25 cellular contexts compared by ENCODE assay signal in genomic region chr17:47675380-47676198, GRCh38. TPM values are rescaled to one million over a fixed set of nuclear protein-coding genes. Genes with fewer than 3 reads are reported as not detected.
DNase-seq lines count a peak whose midpoint lies in the region; ATAC-seq, FAIRE-seq and TF ChIP-seq lines count a peak whose summit lies in the region.
"Had no signal": no experiment of that assay in that cellular context is flagged by ENCODE, and none has a peak within 500 bp of the region (broad histone marks: within the 10 kb centered on the region; RNA-seq: fewer than 3 reads in every experiment).

No MANE protein-coding gene starts in this region.

- FAIRE-seq in HepG2 (lab: Jason Lieb, UNC), result no peak
- FAIRE-seq: GM12891, urothelium cell line had no signal

- H3K4me3 ChIP-seq in HepG2 (replicated peaks in 1 of 3; ENCODE audit: insufficient read depth in 1 of 3, low read depth in 2 of 3, low read length in 3 of 3) (no peak overlapping the region), right lobe of liver (no peak overlapping the region), OCI-LY7 (ENCODE audit: low read depth, low read length, poor library complexity, severe bottlenecking) (no peak overlapping the region), mucosa of descending colon (no peak overlapping the region)
- H3K4me3 ChIP-seq: breast epithelium, colonic mucosa, esophagus muscularis mucosa, prostate gland, thoracic aorta had no signal

- H3K9me2 ChIP-seq in OCI-LY7 (ENCODE audit: insufficient read depth, low read length), result no peaks in the 10 kb centered on the region

- H2AFZ ChIP-seq in HepG2 (ENCODE audit: low read length) (no peak overlapping the region), OCI-LY7 (ENCODE audit: low read length) (no peak overlapping the region)

- H3K27me3 ChIP-seq in HepG2 (ENCODE audit: control insufficient read depth in 1 of 2, insufficient read depth in 2 of 2, low read length in 2 of 2) (no peaks in the 10 kb centered on the region), right lobe of liver (no peaks in the 10 kb centered on the region)
- H3K27me3 ChIP-seq: breast epithelium, colonic mucosa, esophagus muscularis mucosa, foreskin keratinocyte had no signal

- H3K4me1 Mint-ChIP-seq in activated naive CD8-positive, alpha-beta T cell treated with anti-CD3 and anti-CD28 coated beads, Interleukin-2, amount 50 U/mL, for 24 hours, result peaks cover 14% of the 10 kb centered on the region

- no peaks in the 10 kb centered on the region for H3K9me3 Mint-ChIP-seq in activated naive CD8-positive, alpha-beta T cell treated with anti-CD3 and anti-CD28 coated beads, Interleukin-2, amount 50 U/mL, for 24 hours
- H3K9me3 Mint-ChIP-seq: stimulated activated naive CD8-positive, alpha-beta T cell treated with anti-CD3 and anti-CD28 coated beads, Interleukin-15, Interleukin-2, amounts not matched to agents 100 ng/mL and 50 ng/mL, for 24 hours had no signal

- TF ChIP-seq POLR2A in HepG2 (IDR thresholded peaks at IDR 0.05; ENCODE audit: insufficient read depth in 1 of 2, low read depth in 2 of 2, low read length in 2 of 2) (no peak), right lobe of liver (IDR thresholded peaks at IDR 0.05) (no peak)

- H3K4me1 ChIP-seq in HepG2 (ENCODE audit: insufficient read depth, low read length), result no peaks in the 10 kb centered on the region
- H3K4me1 ChIP-seq in right lobe of liver, result no peaks in the 10 kb centered on the region
- no peaks in the 10 kb centered on the region for H3K4me1 ChIP-seq in OCI-LY7 (ENCODE audit: insufficient read depth, low read length, poor library complexity, severe bottlenecking)
- H3K4me1 ChIP-seq in mucosa of descending colon (ENCODE audit: low read depth), result no peaks in the 10 kb centered on the region
- H3K4me1 ChIP-seq: breast epithelium, colonic mucosa, esophagus muscularis mucosa, foreskin keratinocyte, prostate gland had no signal

- H3K9me3 ChIP-seq in HepG2 (ENCODE audit: low read length), result no peaks in the 10 kb centered on the region
- no peaks in the 10 kb centered on the region for H3K9me3 ChIP-seq in right lobe of liver
- no peaks in the 10 kb centered on the region for H3K9me3 ChIP-seq in OCI-LY7 (ENCODE audit: low read length)
- H3K9me3 ChIP-seq in mucosa of descending colon, result no peaks in the 10 kb centered on the region
- H3K9me3 ChIP-seq: breast epithelium, colonic mucosa, esophagus muscularis mucosa, prostate gland, thoracic aorta had no signal

- TSS peak; percentile 17 for BruUV-seq in HepG2 (replicated peaks; lab: Mats Ljungman, UMichigan)
- BruUV-seq in OCI-LY7 (replicated peaks; lab: Mats Ljungman, UMichigan), result TSS peak; percentile 9

- H3K36me3 Mint-ChIP-seq in activated naive CD8-positive, alpha-beta T cell treated with anti-CD3 and anti-CD28 coated beads, Interleukin-2, amount 50 U/mL, for 24 hours (ENCODE audit: low read depth), result peaks cover 91% of the 10 kb centered on the region

- TF ChIP-seq CTCF in HepG2 (CRISPR knock-in tag; IDR thresholded peaks at IDR 0.05) (no peak), right lobe of liver (IDR thresholded peaks at IDR 0.05) (no peak), OCI-LY7 (conservative IDR thresholded peaks at IDR 0.05; ENCODE audit: low read length) (no peak), mucosa of descending colon (IDR thresholded peaks at IDR 0.05) (no peak)

- 97% methylated on average over 2 of the region's 2 CpGs for WGBS in HepG2 (ENCODE audit: low lambda C conversion rate)
- WGBS in right lobe of liver (ENCODE audit: insufficient coverage, low coverage, low lambda C conversion rate, missing lambda C conversion rate), result 92% methylated on average over 2 of the region's 2 CpGs

- POLR2A ChIA-PET in HepG2 (lab: Yijun Ruan, JAX), result no interaction called here
- POLR2A ChIA-PET in OCI-LY7 (lab: Charles Lee), result interaction anchor here (0.7 to 1.6 kb wide), 3 partner anchors 11 to 423 kb away, joined by 3 to 11 read pairs (median 4); no protein-coding TSS in a partner anchor

- no peaks in the 10 kb centered on the region for H3K79me2 ChIP-seq in HepG2 (ENCODE audit: insufficient read depth, low read length)
- H3K79me2 ChIP-seq in OCI-LY7 (ENCODE audit: insufficient read depth, low read depth, low read length), result peaks cover 14% of the 10 kb centered on the region; the same call in 1 of the 2 replicates

- H3K36me3 ChIP-seq in HepG2 (replicated peaks in 1 of 2; ENCODE audit: control insufficient read depth in 1 of 2, insufficient read depth in 2 of 2, low read length in 2 of 2) (peaks cover 53 to 95% of the 10 kb centered on the region in 2 experiments), right lobe of liver (peaks cover 26 to 100% (median 73%) of the 10 kb centered on the region in 4 donors), OCI-LY7 (ENCODE audit: insufficient read depth, low read length) (peaks cover 99% of the 10 kb centered on the region), mucosa of descending colon (ENCODE audit: low read depth) (peaks cover 66% of the 10 kb centered on the region)

- peak overlapping the region; percentile 31 for H3K27ac Mint-ChIP-seq in activated naive CD8-positive, alpha-beta T cell treated with anti-CD3 and anti-CD28 coated beads, Interleukin-2, amount 50 U/mL, for 24 hours
- H3K27ac Mint-ChIP-seq: stimulated activated naive CD8-positive, alpha-beta T cell treated with anti-CD3 and anti-CD28 coated beads, Interleukin-15, Interleukin-2, amounts not matched to agents 100 ng/mL and 50 ng/mL, for 24 hours had no signal

- H3K27me3 Mint-ChIP-seq in activated naive CD8-positive, alpha-beta T cell treated with anti-CD3 and anti-CD28 coated beads, Interleukin-2, amount 50 U/mL, for 24 hours, result no peaks in the 10 kb centered on the region
- H3K27me3 Mint-ChIP-seq: stimulated activated naive CD8-positive, alpha-beta T cell treated with anti-CD3 and anti-CD28 coated beads, Interleukin-15, Interleukin-2, amounts not matched to agents 100 ng/mL and 50 ng/mL, for 24 hours had no signal

- no peak for DNase-seq in HepG2 (ENCODE audit: low spot score)
- no peak for DNase-seq in right lobe of liver
- DNase-seq in OCI-LY7 (ENCODE audit: low spot score), result no peak
- no peak for DNase-seq in activated naive CD8-positive, alpha-beta T cell treated with anti-CD3 and anti-CD28 coated beads, Interleukin-2, amount 50 U/mL, for 24 hours
- DNase-seq in mucosa of descending colon, result no peak
- DNase-seq in DMS79 (lab: John Stamatoyannopoulos, UW), result no peak
- no peak for DNase-seq in SKM-1 (lab: John Stamatoyannopoulos, UW; ENCODE audit: unreplicated experiment)
- DNase-seq: activated CD4-positive, alpha-beta T cell treated with anti-CD3 and anti-CD28 coated beads, Interleukin-2, amount 50 U/mL, for 4 hours; activated naive CD4-positive, alpha-beta T cell treated with Interleukin-2 at 50 U/mL for 16 hours; colonic mucosa; DMS 273 treated with DMSO at 0.1 percent for 48 hours; effector CD8-positive, alpha-beta T cell; foreskin keratinocyte; NCI-H446 treated with DMSO at 0.1 percent for 48 hours; OCI-M1; SHP77; WERI-Rb-1 had no signal

- in situ Hi-C loops in HepG2 (cut with HindIII; ENCODE audit: extremely low pct_ligation_motif_present, low pct_unique_long_range_greater_than_20kb), result no loop called here

- CTCF ChIA-PET in HepG2 (lab: Yijun Ruan, JAX; ENCODE audit: low intra/inter-chr PET ratio, low total read pairs) (no interaction called here), OCI-LY7 (lab: Charles Lee; ENCODE audit: unreplicated experiment) (no interaction called here)

- ATAC-seq in HepG2, result no peak
- ATAC-seq in right lobe of liver, result no peak
- ATAC-seq in activated naive CD8-positive, alpha-beta T cell treated with anti-CD3 and anti-CD28 coated beads, Interleukin-2, amount 50 U/mL, for 24 hours, result no peak
- no peak for ATAC-seq in mucosa of descending colon
- ATAC-seq: foreskin keratinocyte had no signal

- TF ChIP-seq RAD21 in HepG2 (CRISPR knock-in tag; IDR thresholded peaks at IDR 0.05), result no peak

- no peak overlapping the region for H3K9ac ChIP-seq in HepG2 (ENCODE audit: insufficient read depth, low read depth, low read length)

- H4K20me1 ChIP-seq in HepG2 (ENCODE audit: insufficient read depth, low read length), result no peaks in the 10 kb centered on the region; the same call in 1 of the 2 replicates
- H4K20me1 ChIP-seq in OCI-LY7 (ENCODE audit: insufficient read depth, low read length), result peaks cover 27% of the 10 kb centered on the region; the same call in 1 of the 2 replicates

- no peak overlapping the region for H3K27ac ChIP-seq in HepG2 (ENCODE audit: extremely low read length, insufficient read depth, low read length)
- no peak overlapping the region for H3K27ac ChIP-seq in right lobe of liver
- H3K27ac ChIP-seq in OCI-LY7 (ENCODE audit: low read depth, low read length, poor library complexity, severe bottlenecking), result no peak overlapping the region
- H3K27ac ChIP-seq: colonic mucosa, esophagus muscularis mucosa, foreskin keratinocyte, prostate gland, thoracic aorta, WERI-Rb-1 had no signal

- no peak overlapping the region for H3K4me2 ChIP-seq in HepG2 (ENCODE audit: low read depth, low read length)
- no peak overlapping the region for H3K4me2 ChIP-seq in OCI-LY7 (ENCODE audit: low read length)

- intact Hi-C loops in HepG2 (cut with micrococcal nuclease; ENCODE audit: unreplicated experiment), result no loop called here
- intact Hi-C loops in right lobe of liver (cut with DNase I), result no loop called here
- intact Hi-C loops in OCI-LY7 (cut with micrococcal nuclease; ENCODE audit: unreplicated experiment), result no loop called here
- intact Hi-C loops in mucosa of descending colon (cut with DNase I, micrococcal nuclease), result no loop called here

- no peak overlapping the region for H3K4me3 Mint-ChIP-seq in activated naive CD8-positive, alpha-beta T cell treated with anti-CD3 and anti-CD28 coated beads, Interleukin-2, amount 50 U/mL, for 24 hours
- H3K4me3 Mint-ChIP-seq: stimulated activated naive CD8-positive, alpha-beta T cell treated with anti-CD3 and anti-CD28 coated beads, Interleukin-15, Interleukin-2, amounts not matched to agents 100 ng/mL and 50 ng/mL, for 24 hours had no signal

- TF ChIP-seq EP300 in HepG2 (IDR thresholded peaks at IDR 0.05; ENCODE audit: low read depth in 2 of 2, low read length in 2 of 2) (no peak), HepG2 (CRISPR knock-in tag; IDR thresholded peaks at IDR 0.05; ENCODE audit: borderline replicate concordance) (no peak)

RNA-seq across cellular contexts. Expression of gene TBKBP1, which starts 18.4 kb away (rescaled TPM):
- total RNA-seq in HepG2 (2016; rRNA removed; fragmentation: Illumina TruSeq; extraction: Trizol), result 2.6 and 3.0 TPM in 2 replicates
- 0.88 and 1.4 TPM in 2 replicates for total RNA-seq in HepG2 (2016; cell fraction: cytosol; rRNA removed; fragmentation: Illumina TruSeq; extraction: Trizol; ENCODE audit: low read depth)
- total RNA-seq in HepG2 (2016; cell fraction: insoluble cytoplasmic fraction; rRNA removed; fragmentation: Illumina TruSeq; extraction: Trizol), result 2.8 and 3.8 TPM in 2 replicates
- total RNA-seq in HepG2 (2016; cell fraction: membrane; rRNA removed; fragmentation: Illumina TruSeq; extraction: Trizol), result 2.5 and 2.9 TPM in 2 replicates
- total RNA-seq in HepG2 (2016; cell fraction: nucleus; rRNA removed; fragmentation: Illumina TruSeq; extraction: Trizol), result 2.6 and 4.3 TPM in 2 replicates
- 7.0 and 10.9 TPM in 2 replicates for polyA plus RNA-seq in HepG2 (2011; rRNA removed)
- 4.9 and 5.8 TPM in 2 replicates for polyA plus RNA-seq in HepG2 (2011; cell fraction: cytosol; rRNA removed)
- polyA plus RNA-seq in HepG2 (2011; cell fraction: nucleus; rRNA removed), result 50.3 and 56.8 TPM in 2 replicates
- polyA plus RNA-seq in HepG2 (2012), result 11.8 and 15.7 TPM in 2 replicates
- 0.86 and 1.4 TPM in 2 replicates for polyA plus RNA-seq in HepG2 (2016; cell fraction: cytosol; fragmentation: Illumina TruSeq; extraction: Trizol; ENCODE audit: low read depth)
- 2.8 and 3.9 TPM in 2 replicates for polyA plus RNA-seq in HepG2 (2016; cell fraction: insoluble cytoplasmic fraction; fragmentation: Illumina TruSeq; extraction: Trizol; ENCODE audit: low read depth)
- 1.6 and 2.8 TPM in 2 replicates for polyA plus RNA-seq in HepG2 (2016; cell fraction: membrane; fragmentation: Illumina TruSeq; extraction: Trizol; ENCODE audit: low read depth)
- polyA plus RNA-seq in HepG2 (2016; cell fraction: nucleus; fragmentation: Illumina TruSeq; extraction: Trizol; ENCODE audit: insufficient read depth, low read depth), result 17.9 and 18.3 TPM in 2 replicates
- 0.16 and 7.4 TPM in 2 replicates for polyA minus RNA-seq in HepG2 (2011; rRNA and poly(A)+ RNA removed; ENCODE audit: low replicate concordance)
- 1.8 and 5.3 TPM in 2 replicates for polyA minus RNA-seq in HepG2 (2011; cell fraction: cytosol; rRNA and poly(A)+ RNA removed)
- polyA minus RNA-seq in HepG2 (2011; cell fraction: nucleus; rRNA and poly(A)+ RNA removed), result 4.2 and 6.6 TPM in 2 replicates
- total RNA-seq in right lobe of liver, result 1 to 10 TPM; 1.2 to 3.2 (median 2.2) TPM
- total RNA-seq in OCI-LY7 (2014; rRNA removed; shearing (Covaris generic)), result 8.3 and 15.0 TPM in 2 replicates
- total RNA-seq in OCI-LY7 (2022), result 15.2 and 16.0 TPM in 2 replicates
- 10 to 100 TPM in 1 of 3 donors, 1 to 10 TPM in 2; 2.3 to 20.3 (median 3.2) TPM for total RNA-seq in mucosa of descending colon

RNA-seq across cellular contexts. Expression of gene KPNB1, which starts 25.9 kb away (rescaled TPM):
- total RNA-seq in HepG2 (2016; rRNA removed; fragmentation: Illumina TruSeq; extraction: Trizol) (424 and 443 TPM in 2 replicates), right lobe of liver (100 to 1,000 TPM in 2 of 6 experiments, 10 to 100 TPM in 4; 80.8 to 104 (median 94.5) TPM), OCI-LY7 (2022) (423 and 453 TPM in 2 replicates), mucosa of descending colon (100 to 1,000 TPM; 162 to 269 (median 217) TPM)
- total RNA-seq in HepG2 (2016; cell fraction: cytosol; rRNA removed; fragmentation: Illumina TruSeq; extraction: Trizol; ENCODE audit: low read depth), result 39.2 and 44.6 TPM in 2 replicates
- 408 and 433 TPM in 2 replicates for total RNA-seq in HepG2 (2016; cell fraction: insoluble cytoplasmic fraction; rRNA removed; fragmentation: Illumina TruSeq; extraction: Trizol)
- total RNA-seq in HepG2 (2016; cell fraction: membrane; rRNA removed; fragmentation: Illumina TruSeq; extraction: Trizol), result 113 and 126 TPM in 2 replicates
- 217 and 252 TPM in 2 replicates for total RNA-seq in HepG2 (2016; cell fraction: nucleus; rRNA removed; fragmentation: Illumina TruSeq; extraction: Trizol)
- 164 and 169 TPM in 2 replicates for polyA plus RNA-seq in HepG2 (2011; rRNA removed)
- 81.9 and 93.5 TPM in 2 replicates for polyA plus RNA-seq in HepG2 (2011; cell fraction: cytosol; rRNA removed)
- 158 and 166 TPM in 2 replicates for polyA plus RNA-seq in HepG2 (2011; cell fraction: nucleus; rRNA removed)
- polyA plus RNA-seq in HepG2 (2012), result 249 and 287 TPM in 2 replicates
- 7.4 and 10.3 TPM in 2 replicates for polyA plus RNA-seq in HepG2 (2016; cell fraction: cytosol; fragmentation: Illumina TruSeq; extraction: Trizol; ENCODE audit: low read depth)
- 390 TPM in 2 replicates for polyA plus RNA-seq in HepG2 (2016; cell fraction: insoluble cytoplasmic fraction; fragmentation: Illumina TruSeq; extraction: Trizol; ENCODE audit: low read depth)
- 36.4 and 43.8 TPM in 2 replicates for polyA plus RNA-seq in HepG2 (2016; cell fraction: membrane; fragmentation: Illumina TruSeq; extraction: Trizol; ENCODE audit: low read depth)
- 416 and 457 TPM in 2 replicates for polyA plus RNA-seq in HepG2 (2016; cell fraction: nucleus; fragmentation: Illumina TruSeq; extraction: Trizol; ENCODE audit: insufficient read depth, low read depth)
- polyA minus RNA-seq in HepG2 (2011; rRNA and poly(A)+ RNA removed; ENCODE audit: low replicate concordance), result 266 and 436 TPM in 2 replicates
- 150 and 163 TPM in 2 replicates for polyA minus RNA-seq in HepG2 (2011; cell fraction: cytosol; rRNA and poly(A)+ RNA removed)
- 84.6 and 120 TPM in 2 replicates for polyA minus RNA-seq in HepG2 (2011; cell fraction: nucleus; rRNA and poly(A)+ RNA removed)
- total RNA-seq in OCI-LY7 (2014; rRNA removed; shearing (Covaris generic)), result 215 and 232 TPM in 2 replicates

RNA-seq across cellular contexts. Expression of gene TBX21, which starts 57.4 kb away (rescaled TPM):
- total RNA-seq in HepG2 (2016; rRNA removed; fragmentation: Illumina TruSeq; extraction: Trizol) (not detected in 2 replicates), right lobe of liver (under 1 TPM in 5 of 6 experiments, not detected in 1; 0.19 to 0.56 (median 0.24) TPM), OCI-LY7 (2022) (not detected in 2 replicates), mucosa of descending colon (1 to 10 TPM in 2 of 3 donors, under 1 TPM in 1; 0.72 to 1.2 (median 1.2) TPM)
- not detected in 2 replicates for total RNA-seq in HepG2 (2016; cell fraction: cytosol; rRNA removed; fragmentation: Illumina TruSeq; extraction: Trizol; ENCODE audit: low read depth)
- total RNA-seq in HepG2 (2016; cell fraction: insoluble cytoplasmic fraction; rRNA removed; fragmentation: Illumina TruSeq; extraction: Trizol), result not detected in 2 replicates
- total RNA-seq in HepG2 (2016; cell fraction: membrane; rRNA removed; fragmentation: Illumina TruSeq; extraction: Trizol), result not detected in 2 replicates
- total RNA-seq in HepG2 (2016; cell fraction: nucleus; rRNA removed; fragmentation: Illumina TruSeq; extraction: Trizol), result not detected in 2 replicates
- not detected in 2 replicates for polyA plus RNA-seq in HepG2 (2011; rRNA removed)
- not detected in 2 replicates for polyA plus RNA-seq in HepG2 (2011; cell fraction: cytosol; rRNA removed)
- polyA plus RNA-seq in HepG2 (2011; cell fraction: nucleus; rRNA removed), result 0.08 TPM in 1 of 2 replicates, not detected in the other
- not detected in 2 replicates for polyA plus RNA-seq in HepG2 (2012)
- not detected in 2 replicates for polyA plus RNA-seq in HepG2 (2016; cell fraction: cytosol; fragmentation: Illumina TruSeq; extraction: Trizol; ENCODE audit: low read depth)
- not detected in 2 replicates for polyA plus RNA-seq in HepG2 (2016; cell fraction: insoluble cytoplasmic fraction; fragmentation: Illumina TruSeq; extraction: Trizol; ENCODE audit: low read depth)
- polyA plus RNA-seq in HepG2 (2016; cell fraction: membrane; fragmentation: Illumina TruSeq; extraction: Trizol; ENCODE audit: low read depth), result not detected in 2 replicates
- polyA plus RNA-seq in HepG2 (2016; cell fraction: nucleus; fragmentation: Illumina TruSeq; extraction: Trizol; ENCODE audit: insufficient read depth, low read depth), result not detected in 2 replicates
- polyA minus RNA-seq in HepG2 (2011; rRNA and poly(A)+ RNA removed; ENCODE audit: low replicate concordance), result not detected in 2 replicates
- polyA minus RNA-seq in HepG2 (2011; cell fraction: cytosol; rRNA and poly(A)+ RNA removed), result not detected in 2 replicates
- not detected in 2 replicates for polyA minus RNA-seq in HepG2 (2011; cell fraction: nucleus; rRNA and poly(A)+ RNA removed)
- total RNA-seq in OCI-LY7 (2014; rRNA removed; shearing (Covaris generic)), result not detected in 2 replicates
- total RNA-seq: foreskin keratinocyte, LHCN-M2 had no signal
- polyA plus RNA-seq: foreskin keratinocyte had no signal
